In genomic region chr5:139197710-139198669, GRCh38 we compare ENCODE assay signal across 8 cellular contexts. TPM values are rescaled to one million over a fixed set of nuclear protein-coding genes. Genes with fewer than 3 reads are reported as not detected.
DNase-seq lines count a peak whose midpoint lies in the region; ATAC-seq lines count a peak whose summit lies in the region.

TSS of gene SIL1 (minus strand) at chr5:139198368. CDS start at chr5:139127843, 70,525 bp downstream.

- H3K9me3 Mint-ChIP-seq in IgD-negative memory B cell = no peaks in the 10 kb centered on the region

- H3K27ac Mint-ChIP-seq in IgD-negative memory B cell = peak within 1 kb of the TSS; percentile 85 to 97 (median 91)

- peak within 1 kb of the TSS; percentile 87 to 97 (median 92) for H3K4me3 Mint-ChIP-seq in IgD-negative memory B cell

- H3K27me3 Mint-ChIP-seq in IgD-negative memory B cell = no peaks in the 10 kb centered on the region

- peak; percentile 96 for ATAC-seq in GM21529 (IDR thresholded peaks at IDR 0.05; ENCODE audit: unreplicated experiment)

- DNase-seq in DMS 273 treated with DMSO at 0.1 percent for 48 hours (lab: John Stamatoyannopoulos, UW) = peak; percentile 82
- DNase-seq in OCI-M1 (lab: John Stamatoyannopoulos, UW) = peak; percentile 96
- DNase-seq in activated T-cell treated with anti-CD3 and anti-CD28 coated beads for 24 hours (ENCODE audit: low read depth) = peak; percentile 98
- DNase-seq in epidermal melanocyte (ENCODE audit: insufficient read length, low spot score) = peak; percentile 82
- peak; percentile 90 for DNase-seq in middle frontal gyrus (ENCODE audit: extremely low spot score, low spot score)
- DNase-seq in stimulated activated CD8-positive, alpha-beta memory T cell treated with anti-CD3 and anti-CD28 coated beads, Interleukin-2, amount 100 ng/mL, for 1 hour (ENCODE audit: low read depth in 2 of 2) = peak; percentile 94

- peaks cover 10% of the 10 kb centered on the region for H3K36me3 Mint-ChIP-seq in IgD-negative memory B cell

- peaks cover 17 to 33% (median 24%) of the 10 kb centered on the region in 3 donors for H3K4me1 Mint-ChIP-seq in IgD-negative memory B cell

RNA-seq across cellular contexts. Expression of gene SIL1, which starts in this region (rescaled TPM):
- polyA plus RNA-seq in IgD-negative memory B cell = 17.9 TPM

Comparison
In these comparisons a context has a peak if more than half of its experiments do, and no peak if none do; other contexts are left out.
1. Peak in every context shown above with its lines: DNase-seq and ATAC-seq.